ENCODE assay signal across 1 cellular context in the genomic region with DNA sequence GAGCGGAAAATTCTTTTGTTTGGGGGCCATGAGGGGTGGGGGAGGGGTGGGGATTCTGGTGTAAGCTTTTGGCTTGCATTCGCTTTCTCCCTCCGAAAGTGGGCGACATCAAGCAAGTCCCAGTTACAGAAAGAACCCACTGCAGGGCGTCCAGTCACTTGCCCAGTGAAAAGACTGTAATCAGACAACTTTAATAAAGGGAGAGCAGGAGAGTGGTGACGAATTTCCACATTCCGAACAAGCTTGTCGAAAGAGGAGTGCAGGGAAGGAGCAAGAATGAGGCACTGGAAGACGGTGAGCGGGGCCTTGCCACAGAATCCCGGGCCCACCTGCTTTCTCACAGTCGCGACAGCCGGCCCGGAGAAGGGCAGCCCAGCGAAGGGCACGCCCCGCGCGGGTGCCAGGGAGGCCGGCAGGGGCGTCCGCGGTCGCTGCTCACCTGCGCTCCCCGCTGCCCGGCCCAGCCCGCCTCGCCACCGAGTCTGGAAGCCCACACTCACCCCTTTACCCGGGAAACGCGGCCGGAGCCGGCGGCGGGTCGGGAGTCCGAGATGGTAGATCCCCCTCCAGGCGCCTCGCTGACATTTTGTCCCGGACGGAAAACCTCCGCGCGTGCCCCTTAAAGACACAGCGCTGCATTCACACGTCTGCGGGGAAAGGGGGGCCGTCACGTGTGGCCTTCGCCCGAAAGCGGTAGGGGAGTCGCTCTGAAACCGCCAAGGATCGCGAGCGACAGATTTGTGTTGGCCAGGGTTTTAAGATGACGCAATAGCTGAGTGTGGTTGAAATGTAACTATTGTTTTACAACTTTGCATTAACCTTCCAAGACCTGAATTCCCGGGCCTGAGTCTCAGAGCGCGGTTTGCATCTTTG.
TF ChIP-seq lines count a peak whose summit lies in the region.

A gene with protein sequence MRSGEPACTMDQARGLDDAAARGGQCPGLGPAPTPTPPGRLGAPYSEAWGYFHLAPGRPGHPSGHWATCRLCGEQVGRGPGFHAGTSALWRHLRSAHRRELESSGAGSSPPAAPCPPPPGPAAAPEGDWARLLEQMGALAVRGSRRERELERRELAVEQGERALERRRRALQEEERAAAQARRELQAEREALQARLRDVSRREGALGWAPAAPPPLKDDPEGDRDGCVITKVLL (minus strand): TSS at position 675 of the 873 bp plus-strand sequence. CDS start 9,407 bp downstream, outside the sequence.

TF ChIP-seq in HepG2, 621 proteins besides CTCF, POLR2A, EP300 and RAD21 (continued from another document and continues in another):
- TF ChIP-seq ZNF343 (CRISPR knock-in tag; IDR thresholded peaks at IDR 0.05): no peak
- TF ChIP-seq ZNF468 (CRISPR knock-in tag; IDR thresholded peaks at IDR 0.05): peak; percentile 74; the same call in 1 of the 2 replicates
- no peak for TF ChIP-seq ZSCAN30 (CRISPR knock-in tag; IDR thresholded peaks at IDR 0.05)
- TF ChIP-seq, protein P1, sequence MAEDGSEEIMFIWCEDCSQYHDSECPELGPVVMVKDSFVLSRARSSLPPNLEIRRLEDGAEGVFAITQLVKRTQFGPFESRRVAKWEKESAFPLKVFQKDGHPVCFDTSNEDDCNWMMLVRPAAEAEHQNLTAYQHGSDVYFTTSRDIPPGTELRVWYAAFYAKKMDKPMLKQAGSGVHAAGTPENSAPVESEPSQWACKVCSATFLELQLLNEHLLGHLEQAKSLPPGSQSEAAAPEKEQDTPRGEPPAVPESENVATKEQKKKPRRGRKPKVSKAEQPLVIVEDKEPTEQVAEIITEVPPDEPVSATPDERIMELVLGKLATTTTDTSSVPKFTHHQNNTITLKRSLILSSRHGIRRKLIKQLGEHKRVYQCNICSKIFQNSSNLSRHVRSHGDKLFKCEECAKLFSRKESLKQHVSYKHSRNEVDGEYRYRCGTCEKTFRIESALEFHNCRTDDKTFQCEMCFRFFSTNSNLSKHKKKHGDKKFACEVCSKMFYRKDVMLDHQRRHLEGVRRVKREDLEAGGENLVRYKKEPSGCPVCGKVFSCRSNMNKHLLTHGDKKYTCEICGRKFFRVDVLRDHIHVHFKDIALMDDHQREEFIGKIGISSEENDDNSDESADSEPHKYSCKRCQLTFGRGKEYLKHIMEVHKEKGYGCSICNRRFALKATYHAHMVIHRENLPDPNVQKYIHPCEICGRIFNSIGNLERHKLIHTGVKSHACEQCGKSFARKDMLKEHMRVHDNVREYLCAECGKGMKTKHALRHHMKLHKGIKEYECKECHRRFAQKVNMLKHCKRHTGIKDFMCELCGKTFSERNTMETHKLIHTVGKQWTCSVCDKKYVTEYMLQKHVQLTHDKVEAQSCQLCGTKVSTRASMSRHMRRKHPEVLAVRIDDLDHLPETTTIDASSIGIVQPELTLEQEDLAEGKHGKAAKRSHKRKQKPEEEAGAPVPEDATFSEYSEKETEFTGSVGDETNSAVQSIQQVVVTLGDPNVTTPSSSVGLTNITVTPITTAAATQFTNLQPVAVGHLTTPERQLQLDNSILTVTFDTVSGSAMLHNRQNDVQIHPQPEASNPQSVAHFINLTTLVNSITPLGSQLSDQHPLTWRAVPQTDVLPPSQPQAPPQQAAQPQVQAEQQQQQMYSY (CRISPR knock-in tag; IDR thresholded peaks at IDR 0.05): no peak
- TF ChIP-seq KAT7 (CRISPR knock-in tag; IDR thresholded peaks at IDR 0.05; ENCODE audit: borderline replicate concordance): peak; percentile 78; the same call in 1 of the 2 replicates
- no peak for TF ChIP-seq NR3C1 (CRISPR knock-in tag; IDR thresholded peaks at IDR 0.05)
- TF ChIP-seq, protein P2, sequence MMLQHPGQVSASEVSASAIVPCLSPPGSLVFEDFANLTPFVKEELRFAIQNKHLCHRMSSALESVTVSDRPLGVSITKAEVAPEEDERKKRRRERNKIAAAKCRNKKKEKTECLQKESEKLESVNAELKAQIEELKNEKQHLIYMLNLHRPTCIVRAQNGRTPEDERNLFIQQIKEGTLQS (CRISPR knock-in tag; IDR thresholded peaks at IDR 0.05): peak; percentile 82
- TF ChIP-seq MTF2 (CRISPR knock-in tag; IDR thresholded peaks at IDR 0.05; ENCODE audit: borderline replicate concordance): no peak
- no peak for TF ChIP-seq ZBTB34 (CRISPR knock-in tag; IDR thresholded peaks at IDR 0.05)
- no peak for TF ChIP-seq TEAD2 (CRISPR knock-in tag; IDR thresholded peaks at IDR 0.05)
- TF ChIP-seq, protein P3, sequence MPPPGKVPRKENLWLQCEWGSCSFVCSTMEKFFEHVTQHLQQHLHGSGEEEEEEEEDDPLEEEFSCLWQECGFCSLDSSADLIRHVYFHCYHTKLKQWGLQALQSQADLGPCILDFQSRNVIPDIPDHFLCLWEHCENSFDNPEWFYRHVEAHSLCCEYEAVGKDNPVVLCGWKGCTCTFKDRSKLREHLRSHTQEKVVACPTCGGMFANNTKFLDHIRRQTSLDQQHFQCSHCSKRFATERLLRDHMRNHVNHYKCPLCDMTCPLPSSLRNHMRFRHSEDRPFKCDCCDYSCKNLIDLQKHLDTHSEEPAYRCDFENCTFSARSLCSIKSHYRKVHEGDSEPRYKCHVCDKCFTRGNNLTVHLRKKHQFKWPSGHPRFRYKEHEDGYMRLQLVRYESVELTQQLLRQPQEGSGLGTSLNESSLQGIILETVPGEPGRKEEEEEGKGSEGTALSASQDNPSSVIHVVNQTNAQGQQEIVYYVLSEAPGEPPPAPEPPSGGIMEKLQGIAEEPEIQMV (CRISPR knock-in tag; IDR thresholded peaks at IDR 0.05; ENCODE audit: low read depth): 0 out of 2 replicates have a peak, but pooled peaks have one; percentile 49
- TF ChIP-seq, protein P4, sequence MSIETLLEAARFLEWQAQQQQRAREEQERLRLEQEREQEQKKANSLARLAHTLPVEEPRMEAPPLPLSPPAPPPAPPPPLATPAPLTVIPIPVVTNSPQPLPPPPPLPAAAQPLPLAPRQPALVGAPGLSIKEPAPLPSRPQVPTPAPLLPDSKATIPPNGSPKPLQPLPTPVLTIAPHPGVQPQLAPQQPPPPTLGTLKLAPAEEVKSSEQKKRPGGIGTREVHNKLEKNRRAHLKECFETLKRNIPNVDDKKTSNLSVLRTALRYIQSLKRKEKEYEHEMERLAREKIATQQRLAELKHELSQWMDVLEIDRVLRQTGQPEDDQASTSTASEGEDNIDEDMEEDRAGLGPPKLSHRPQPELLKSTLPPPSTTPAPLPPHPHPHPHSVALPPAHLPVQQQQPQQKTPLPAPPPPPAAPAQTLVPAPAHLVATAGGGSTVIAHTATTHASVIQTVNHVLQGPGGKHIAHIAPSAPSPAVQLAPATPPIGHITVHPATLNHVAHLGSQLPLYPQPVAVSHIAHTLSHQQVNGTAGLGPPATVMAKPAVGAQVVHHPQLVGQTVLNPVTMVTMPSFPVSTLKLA (IDR thresholded peaks at IDR 0.05): no peak
- no peak for TF ChIP-seq MXI1 (IDR thresholded peaks at IDR 0.05; ENCODE audit: borderline replicate concordance, low read depth, low read length)
- TF ChIP-seq KDM5A (IDR thresholded peaks at IDR 0.05; ENCODE audit: borderline replicate concordance, low read length): peak; percentile 59; the same call in 1 of the 2 replicates
- peak; percentile 69; the same call in 1 of the 2 replicates for TF ChIP-seq ZNF275 (CRISPR knock-in tag; IDR thresholded peaks at IDR 0.05; ENCODE audit: borderline replicate concordance)
- TF ChIP-seq RORA (CRISPR knock-in tag; IDR thresholded peaks at IDR 0.05): no peak
- TF ChIP-seq ZNF674 (CRISPR knock-in tag; IDR thresholded peaks at IDR 0.05; ENCODE audit: low read depth): 0 out of 2 replicates have a peak, but pooled peaks have one; percentile 49
- no peak for TF ChIP-seq ZIK1 (CRISPR knock-in tag; IDR thresholded peaks at IDR 0.05; ENCODE audit: borderline replicate concordance, low read depth)
- TF ChIP-seq, protein P5, sequence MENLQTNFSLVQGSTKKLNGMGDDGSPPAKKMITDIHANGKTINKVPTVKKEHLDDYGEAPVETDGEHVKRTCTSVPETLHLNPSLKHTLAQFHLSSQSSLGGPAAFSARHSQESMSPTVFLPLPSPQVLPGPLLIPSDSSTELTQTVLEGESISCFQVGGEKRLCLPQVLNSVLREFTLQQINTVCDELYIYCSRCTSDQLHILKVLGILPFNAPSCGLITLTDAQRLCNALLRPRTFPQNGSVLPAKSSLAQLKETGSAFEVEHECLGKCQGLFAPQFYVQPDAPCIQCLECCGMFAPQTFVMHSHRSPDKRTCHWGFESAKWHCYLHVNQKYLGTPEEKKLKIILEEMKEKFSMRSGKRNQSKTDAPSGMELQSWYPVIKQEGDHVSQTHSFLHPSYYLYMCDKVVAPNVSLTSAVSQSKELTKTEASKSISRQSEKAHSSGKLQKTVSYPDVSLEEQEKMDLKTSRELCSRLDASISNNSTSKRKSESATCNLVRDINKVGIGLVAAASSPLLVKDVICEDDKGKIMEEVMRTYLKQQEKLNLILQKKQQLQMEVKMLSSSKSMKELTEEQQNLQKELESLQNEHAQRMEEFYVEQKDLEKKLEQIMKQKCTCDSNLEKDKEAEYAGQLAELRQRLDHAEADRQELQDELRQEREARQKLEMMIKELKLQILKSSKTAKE (CRISPR knock-in tag; IDR thresholded peaks at IDR 0.05; ENCODE audit: borderline replicate concordance): no peak
- TF ChIP-seq, protein P6, sequence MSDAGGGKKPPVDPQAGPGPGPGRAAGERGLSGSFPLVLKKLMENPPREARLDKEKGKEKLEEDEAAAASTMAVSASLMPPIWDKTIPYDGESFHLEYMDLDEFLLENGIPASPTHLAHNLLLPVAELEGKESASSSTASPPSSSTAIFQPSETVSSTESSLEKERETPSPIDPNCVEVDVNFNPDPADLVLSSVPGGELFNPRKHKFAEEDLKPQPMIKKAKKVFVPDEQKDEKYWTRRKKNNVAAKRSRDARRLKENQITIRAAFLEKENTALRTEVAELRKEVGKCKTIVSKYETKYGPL (CRISPR knock-in tag; IDR thresholded peaks at IDR 0.05): peak; percentile 21; the same call in 1 of the 2 replicates
- TF ChIP-seq IKZF5 (CRISPR knock-in tag; IDR thresholded peaks at IDR 0.05): peak; percentile 5
- TF ChIP-seq TMF1 (CRISPR knock-in tag; IDR thresholded peaks at IDR 0.05; ENCODE audit: low read depth): peak; percentile 78; the same call in 1 of the 2 replicates
- TF ChIP-seq NFIB (CRISPR knock-in tag; IDR thresholded peaks at IDR 0.05; ENCODE audit: borderline replicate concordance): no peak
- 0 out of 2 replicates have a peak, but pooled peaks have one; percentile 16 for TF ChIP-seq PCBP1 (IDR thresholded peaks at IDR 0.05; ENCODE audit: borderline replicate concordance, low read depth, low read length)
- peak; percentile 55; the same call in 1 of the 2 replicates for TF ChIP-seq ZNF768 (CRISPR knock-in tag; IDR thresholded peaks at IDR 0.05)
- TF ChIP-seq ZFX (CRISPR knock-in tag; IDR thresholded peaks at IDR 0.05; ENCODE audit: low read depth): peak; percentile 77
- TF ChIP-seq PAWR (CRISPR knock-in tag; IDR thresholded peaks at IDR 0.05; ENCODE audit: borderline replicate concordance): no peak
- TF ChIP-seq, protein P7, sequence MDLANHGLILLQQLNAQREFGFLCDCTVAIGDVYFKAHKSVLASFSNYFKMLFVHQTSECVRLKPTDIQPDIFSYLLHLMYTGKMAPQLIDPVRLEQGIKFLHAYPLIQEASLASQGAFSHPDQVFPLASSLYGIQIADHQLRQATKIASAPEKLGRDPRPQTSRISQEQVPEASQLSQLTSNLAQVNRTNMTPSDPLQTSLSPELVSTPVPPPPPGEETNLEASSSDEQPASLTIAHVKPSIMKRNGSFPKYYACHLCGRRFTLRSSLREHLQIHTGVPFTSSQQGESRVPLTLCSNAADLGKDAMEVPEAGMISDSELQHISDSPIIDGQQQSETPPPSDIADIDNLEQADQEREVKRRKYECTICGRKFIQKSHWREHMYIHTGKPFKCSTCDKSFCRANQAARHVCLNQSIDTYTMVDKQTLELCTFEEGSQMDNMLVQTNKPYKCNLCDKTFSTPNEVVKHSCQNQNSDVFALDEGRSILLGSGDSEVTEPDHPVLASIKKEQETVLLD (CRISPR knock-in tag; IDR thresholded peaks at IDR 0.05; ENCODE audit: low read depth): no peak
- TF ChIP-seq SNRNP70 (IDR thresholded peaks at IDR 0.05; ENCODE audit: low read depth, low read length): no peak
- no peak for TF ChIP-seq ZNF710 (CRISPR knock-in tag; IDR thresholded peaks at IDR 0.05; ENCODE audit: borderline replicate concordance)
- TF ChIP-seq ZNF121 (CRISPR knock-in tag; IDR thresholded peaks at IDR 0.05): no peak
- no peak for TF ChIP-seq SIN3B (IDR thresholded peaks at IDR 0.05; ENCODE audit: low read length)
- TF ChIP-seq ZNF143 (CRISPR knock-in tag; IDR thresholded peaks at IDR 0.05): no peak; the same call in 1 of the 2 replicates
- TF ChIP-seq ZNF430 (CRISPR knock-in tag; IDR thresholded peaks at IDR 0.05): no peak
- TF ChIP-seq ZBTB42 (CRISPR knock-in tag; IDR thresholded peaks at IDR 0.05): 0 out of 2 replicates have a peak, but pooled peaks have one; percentile 15
